8 cellular contexts compared by ENCODE assay signal in genomic region chr2:218781691-218782528, GRCh38. TPM values are rescaled to one million over a fixed set of nuclear protein-coding genes. Genes with fewer than 3 reads are reported as not detected.
DNase-seq lines count a peak whose midpoint lies in the region; ATAC-seq and TF ChIP-seq lines count a peak whose summit lies in the region.

TSS of gene CYP27A1 (plus strand) at chr2:218782147. CDS start at chr2:218782183, 36 bp downstream.

- peak within 1 kb of the TSS; percentile 74 for H3K4me3 ChIP-seq in ACC112 (ENCODE audit: low read depth, low read length)
- peak within 1 kb of the TSS; percentile 71 for H3K4me3 ChIP-seq in HUES48 (ENCODE audit: low read depth, low read length)
- H3K4me3 ChIP-seq in spleen, result peak within 1 kb of the TSS; percentile 34 to 70 (median 52)

- no peak for ATAC-seq in GM18511 (IDR thresholded peaks at IDR 0.05; ENCODE audit: unreplicated experiment)

- DNase-seq in spleen, result peak; percentile 75
- no peak for DNase-seq in effector CD8-positive, alpha-beta T cell (lab: John Stamatoyannopoulos, UW)
- no peak for DNase-seq in NCI-H446 (lab: John Stamatoyannopoulos, UW)

- no peak for TF ChIP-seq POLR2A in spleen (IDR thresholded peaks at IDR 0.05)

- no peaks in the 10 kb centered on the region; the same call in 1 of the 2 replicates for H3K36me3 ChIP-seq in ACC112 (ENCODE audit: insufficient read depth, low read length)
- no peaks in the 10 kb centered on the region for H3K36me3 ChIP-seq in HUES48 (ENCODE audit: control insufficient read depth, insufficient read depth, low read length)
- H3K36me3 ChIP-seq in spleen, result peaks cover 0 to under 1% (median 0%) of the 10 kb centered on the region in 6 donors

- intact Hi-C loops in spleen (cut with DNase I; ENCODE audit: low total_unique reads), result no loop called here

- H3K27me3 ChIP-seq in ACC112 (ENCODE audit: insufficient read depth, low read length) (no peaks in the 10 kb centered on the region), HUES48 (ENCODE audit: control insufficient read depth, insufficient read depth, low read length) (peaks cover 36% of the 10 kb centered on the region), layer of hippocampus (ENCODE audit: control insufficient read depth, insufficient read depth, low read length) (no peaks in the 10 kb centered on the region), spleen (replicated peaks in 1 of 7) (peaks cover 0 to 57% (median 16%) of the 10 kb centered on the region in 7 donors)

- H3K79me2 ChIP-seq in ACC112 (ENCODE audit: control insufficient read depth, insufficient read depth, low read length, unreplicated experiment), result no peaks in the 10 kb centered on the region

- no peak for TF ChIP-seq CTCF in spleen (IDR thresholded peaks at IDR 0.05 in 8 of 11, conservative IDR thresholded peaks at IDR 0.05 in 3 of 11)

- H3K4me1 ChIP-seq in ACC112 (ENCODE audit: control insufficient read depth, insufficient read depth, low read length, unreplicated experiment) (peaks cover 6% of the 10 kb centered on the region), HUES48 (ENCODE audit: control insufficient read depth, insufficient read depth, low read length) (peaks cover 4% of the 10 kb centered on the region; the same call in 1 of the 2 replicates), spleen (peaks cover 0 to 23% (median 12%) of the 10 kb centered on the region in 6 donors)

- 2 to 5% (median 4%) methylated on average over 47 to 76 of the region's 76 CpGs for WGBS in spleen, 5 donors

- H3K27ac ChIP-seq in ACC112 (ENCODE audit: low read depth, low read length) (no peak within 1 kb of the TSS), HUES48 (ENCODE audit: low read depth, low read length) (peak within 1 kb of the TSS; percentile 21), cingulate gyrus (ENCODE audit: low read depth, low read length) (peak within 1 kb of the TSS; percentile 58), layer of hippocampus (ENCODE audit: low read depth, low read length) (peak within 1 kb of the TSS; percentile 86), spleen (peak within 1 kb of the TSS in 7 of 8 donors; percentile 1 to 84 (median 64))

- peak within 1 kb of the TSS; percentile 61 for H3K9ac ChIP-seq in HUES48 (ENCODE audit: low read depth, low read length)

- H3K9me3 ChIP-seq in HUES48 (ENCODE audit: control insufficient read depth, insufficient read depth, low read length) (peaks cover 6% of the 10 kb centered on the region; the same call in 1 of the 2 replicates), spleen (peaks cover 0 to 11% (median 10%) of the 10 kb centered on the region in 8 donors)

- H2AFZ ChIP-seq in ACC112 (ENCODE audit: low read length, unreplicated experiment), result peak within 1 kb of the TSS; percentile 66

RNA-seq across cellular contexts. Expression of gene CYP27A1, which starts in this region (rescaled TPM):
- 10 to 100 TPM; 11.6 to 24.9 (median 17.2) TPM for total RNA-seq in spleen
- polyA plus RNA-seq in spleen, result 10 to 100 TPM in 2 of 3 donors, 1 to 10 TPM in 1; 8.7 to 65.5 (median 13.2) TPM
